ENCODE assay signal across 7 cellular contexts in genomic region chrY:19947702-19948101, GRCh38.
"Had no signal": no experiment of that assay in that cellular context is flagged by ENCODE, and none has a peak within 500 bp of the region (broad histone marks: within the 10 kb centered on the region; RNA-seq: fewer than 3 reads in every experiment).

No MANE protein-coding gene starts in this region.

- H2AFZ ChIP-seq: GM23338 had no signal

- H3K4me2 ChIP-seq: GM23338 had no signal

- FAIRE-seq: H1, H54, HTR-8/SVneo, K562 had no signal

- DNase-seq: H9, HCEC 1CT had no signal

- H3K4me3 ChIP-seq: GM23338, K562 had no signal

- ATAC-seq: GM23338, K562 had no signal
